In genomic region chr15:74461847-74462511, GRCh38 we compare ENCODE assay signal across 8 cellular contexts. TPM values are rescaled to one million over a fixed set of nuclear protein-coding genes. Genes with fewer than 3 reads are reported as not detected.
DNase-seq lines count a peak whose midpoint lies in the region; ATAC-seq and TF ChIP-seq lines count a peak whose summit lies in the region.

No MANE protein-coding gene starts in this region.

- peak overlapping the region; percentile 94 to 99 for H3K9ac ChIP-seq in stomach smooth muscle (ENCODE audit: low read length in 2 of 2)

- H3K4me3 ChIP-seq in hepatocyte = peak overlapping the region; percentile 43
- H3K4me3 ChIP-seq in stomach smooth muscle (ENCODE audit: low read length in 2 of 2) = peak overlapping the region; percentile 94 to 97

- H3K4me1 ChIP-seq in hepatocyte (ENCODE audit: insufficient read depth) (no peaks in the 10 kb centered on the region), stomach smooth muscle (ENCODE audit: control insufficient read depth, insufficient read depth, low read length) (peaks cover 14% of the 10 kb centered on the region)

- no peaks in the 10 kb centered on the region for H3K27me3 ChIP-seq in hepatocyte
- no peaks in the 10 kb centered on the region for H3K27me3 ChIP-seq in stomach smooth muscle (ENCODE audit: control insufficient read depth in 1 of 2, insufficient read depth in 2 of 2, low read length in 2 of 2)

- H3K27ac ChIP-seq in hepatocyte = peak overlapping the region; percentile 86
- peak overlapping the region; percentile 80 for H3K27ac ChIP-seq in stomach smooth muscle (ENCODE audit: low read length)

- WGBS in hepatocyte (ENCODE audit: low lambda C conversion rate, missing lambda C conversion rate) = 19% methylated on average over 8 of the region's 8 CpGs

- H3K9me3 ChIP-seq in T-helper 17 cell (ENCODE audit: control insufficient read depth, low read length, poor library complexity, severe bottlenecking) (no peaks in the 10 kb centered on the region), hepatocyte (ENCODE audit: low read depth) (no peaks in the 10 kb centered on the region), stomach smooth muscle (ENCODE audit: control insufficient read depth in 2 of 2, low read length in 2 of 2) (no peaks in the 10 kb centered on the region)

- H3K27ac Mint-ChIP-seq in T-helper 2 cell treated with Interferon-gamma antibody and Interleukin-4, amounts not matched to agents 5 μg/mL and 100 μg/mL, for 36 hours = peak overlapping the region; percentile 89
- H3K27ac Mint-ChIP-seq in T-helper 17 cell = peak overlapping the region; percentile 98

- no peaks in the 10 kb centered on the region for H3K27me3 Mint-ChIP-seq in T-helper 2 cell treated with Interferon-gamma antibody and Interleukin-4, amounts not matched to agents 5 μg/mL and 100 μg/mL, for 36 hours (ENCODE audit: low read depth)
- no peaks in the 10 kb centered on the region for H3K27me3 Mint-ChIP-seq in T-helper 17 cell

- ATAC-seq in T-helper 17 cell (no peak), HG02642 (IDR thresholded peaks at IDR 0.05; ENCODE audit: poor library complexity, unreplicated experiment) (no peak)

- peak overlapping the region; percentile 92 for H3K4me3 Mint-ChIP-seq in T-helper 2 cell treated with Interferon-gamma antibody and Interleukin-4, amounts not matched to agents 5 μg/mL and 100 μg/mL, for 36 hours
- peak overlapping the region; percentile 94 for H3K4me3 Mint-ChIP-seq in T-helper 17 cell

- H3K4me1 Mint-ChIP-seq in T-helper 2 cell treated with Interferon-gamma antibody and Interleukin-4, amounts not matched to agents 5 μg/mL and 100 μg/mL, for 36 hours (ENCODE audit: low read depth) = peaks cover 39% of the 10 kb centered on the region
- H3K4me1 Mint-ChIP-seq in T-helper 17 cell = peaks cover 33% of the 10 kb centered on the region

- no peaks in the 10 kb centered on the region for H3K36me3 ChIP-seq in hepatocyte (replicated peaks; ENCODE audit: insufficient read depth, low read depth)
- peaks cover 0 to 3% of the 10 kb centered on the region in 2 donors for H3K36me3 ChIP-seq in stomach smooth muscle (ENCODE audit: control insufficient read depth in 2 of 2, insufficient read depth in 2 of 2, low read length in 2 of 2)

- no peak for TF ChIP-seq CTCF in hepatocyte (IDR thresholded peaks at IDR 0.05; ENCODE audit: poor library complexity)

- no peak for DNase-seq in T-helper 2 cell treated with Interferon-gamma antibody and Interleukin-4, amounts not matched to agents 5 μg/mL and 100 μg/mL, for 36 hours (ENCODE audit: low spot score)
- DNase-seq in T-helper 2 cell (no peak), T-helper 17 cell (no peak), hepatocyte (ENCODE audit: low spot score) (no peak), putamen (ENCODE audit: low spot score) (no peak), mucosa of gallbladder (ENCODE audit: low spot score) (no peak)

- H3K9me2 ChIP-seq in hepatocyte (replicated peaks; ENCODE audit: insufficient read depth) = no peaks in the 10 kb centered on the region

- H4K20me1 ChIP-seq in hepatocyte (ENCODE audit: insufficient read depth, poor library complexity, severe bottlenecking) = no peaks in the 10 kb centered on the region

- H3K79me2 ChIP-seq in hepatocyte = peaks cover 25% of the 10 kb centered on the region

- H2AFZ ChIP-seq in hepatocyte = peak overlapping the region; percentile 78

- peaks cover 9% of the 10 kb centered on the region for H3K9me3 Mint-ChIP-seq in T-helper 2 cell treated with Interferon-gamma antibody and Interleukin-4, amounts not matched to agents 5 μg/mL and 100 μg/mL, for 36 hours

- H3K4me2 ChIP-seq in hepatocyte = peak overlapping the region; percentile 81

- peaks cover 25% of the 10 kb centered on the region for H3K36me3 Mint-ChIP-seq in T-helper 2 cell treated with Interferon-gamma antibody and Interleukin-4, amounts not matched to agents 5 μg/mL and 100 μg/mL, for 36 hours (ENCODE audit: low read depth)
- H3K36me3 Mint-ChIP-seq in T-helper 17 cell (ENCODE audit: low read depth) = peaks cover 4% of the 10 kb centered on the region

RNA-seq across cellular contexts. Expression of gene UBL7, which starts 1.0 kb away (rescaled TPM):
- total RNA-seq in T-helper 17 cell (10 to 100 TPM; 28.0 to 28.2 TPM), hepatocyte (39.2 and 54.6 TPM in 2 replicates), mucosa of gallbladder (43.1 TPM)
- 50.9 and 60.2 TPM in 2 replicates for polyA plus RNA-seq in hepatocyte

RNA-seq across cellular contexts. Expression of gene SEMA7A, which starts 28.2 kb away (rescaled TPM):
- total RNA-seq in T-helper 17 cell (1 to 10 TPM; 2.2 to 3.6 TPM), hepatocyte (9.5 and 12.0 TPM in 2 replicates), mucosa of gallbladder (3.2 TPM)
- 2.4 and 4.6 TPM in 2 replicates for polyA plus RNA-seq in hepatocyte
